ENCODE assay signal across 22 cellular contexts in the genomic region with DNA sequence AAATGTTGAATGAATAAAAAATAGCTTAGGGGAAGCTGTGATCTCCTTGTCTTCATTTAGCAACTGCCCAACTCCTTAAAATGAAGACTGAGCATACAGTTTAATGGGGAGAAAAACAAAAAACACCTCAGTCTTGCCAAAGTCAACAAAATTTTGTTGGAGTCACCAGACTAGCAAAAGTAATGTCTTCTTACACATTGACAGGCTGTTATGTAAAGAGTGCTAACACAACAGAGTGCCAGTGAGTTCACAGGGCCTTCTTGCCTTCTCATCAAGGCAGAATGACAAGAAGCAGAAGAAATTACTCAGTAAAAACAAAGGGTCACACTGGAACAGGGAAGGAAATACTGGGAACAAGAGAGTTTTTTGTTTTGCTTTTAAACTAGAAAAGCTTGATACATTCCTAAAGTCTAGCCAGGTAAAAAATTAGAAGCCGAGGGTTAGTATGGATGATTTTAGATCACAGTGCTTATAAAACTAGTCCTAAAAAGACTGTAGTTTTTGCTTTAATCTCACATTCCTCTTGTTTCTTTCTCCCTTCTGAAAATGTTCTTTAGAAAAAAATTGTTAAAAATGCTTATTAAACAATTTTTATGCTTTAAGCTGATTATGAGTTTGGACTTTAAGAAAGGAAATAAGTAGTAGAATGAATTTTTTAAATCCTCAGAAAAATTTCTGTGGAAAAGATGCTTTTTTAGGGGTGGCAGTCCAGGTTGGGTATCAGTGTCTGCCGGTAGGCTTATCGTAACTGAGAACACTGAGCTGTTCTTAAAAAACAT. TPM values are rescaled to one million over a fixed set of nuclear protein-coding genes. Genes with fewer than 3 reads are reported as not detected.
DNase-seq lines count a peak whose midpoint lies in the region; ATAC-seq, FAIRE-seq and TF ChIP-seq lines count a peak whose summit lies in the region.
"Had no signal": no experiment of that assay in that cellular context is flagged by ENCODE, and none has a peak within 500 bp of the region (broad histone marks: within the 10 kb centered on the region; RNA-seq: fewer than 3 reads in every experiment).

No MANE protein-coding gene starts in this region.

- H4K91ac ChIP-seq in IMR-90 (ENCODE audit: insufficient read depth, low read depth, low read length) = no peak overlapping the region

- H3K14ac ChIP-seq in IMR-90 (replicated peaks; ENCODE audit: low read depth, low read length) = no peak overlapping the region

- H2BK15ac ChIP-seq in IMR-90 (ENCODE audit: low read depth, low read length) = no peak overlapping the region

- in situ Hi-C loops in IMR-90 (cut with MboI; ENCODE audit: low sequenced_read_pairs) = no loop called here

- H3K4me1 Mint-ChIP-seq in progenitor cell of endocrine pancreas (ENCODE audit: low read depth) = peaks cover 61% of the 10 kb centered on the region
- no peaks in the 10 kb centered on the region for H3K4me1 Mint-ChIP-seq in natural killer cell
- H3K4me1 Mint-ChIP-seq: CD8-positive, alpha-beta memory T cell had no signal

- peak overlapping the region; percentile 77 for H3K27ac Mint-ChIP-seq in progenitor cell of endocrine pancreas
- H3K27ac Mint-ChIP-seq in natural killer cell = no peak overlapping the region
- H3K27ac Mint-ChIP-seq: CD8-positive, alpha-beta memory T cell had no signal

- CTCF ChIA-PET in IMR-90 (lab: Yijun Ruan, JAX) = no interaction called here

- TF ChIP-seq RAD21 in IMR-90 (IDR thresholded peaks at IDR 0.05; ENCODE audit: low read length) = no peak

- H3K4me1 ChIP-seq in IMR-90 (ENCODE audit: control insufficient read depth, insufficient read depth, low read length) = no peaks in the 10 kb centered on the region
- peaks cover 0 to 5% of the 10 kb centered on the region in 2 donors for H3K4me1 ChIP-seq in kidney (ENCODE audit: control insufficient read depth in 1 of 2, insufficient read depth in 1 of 2, low read depth in 1 of 2, low read length in 2 of 2)
- no peaks in the 10 kb centered on the region for H3K4me1 ChIP-seq in small intestine (ENCODE audit: control insufficient read depth in 2 of 2, insufficient read depth in 1 of 2, low read depth in 1 of 2, low read length in 1 of 2)

- no peak overlapping the region for H3K9ac ChIP-seq in IMR-90 (ENCODE audit: low read depth, low read length)
- no peak overlapping the region for H3K9ac ChIP-seq in kidney (ENCODE audit: low read length in 2 of 2)

- H2AFZ ChIP-seq in IMR-90 (replicated peaks; ENCODE audit: low read length, poor library complexity) = no peak overlapping the region
- H2AFZ ChIP-seq: PC-9 had no signal

- dilution Hi-C loops in IMR-90 (cut with HindIII; ENCODE audit: low sequenced_read_pairs, unreplicated experiment) = no loop called here

- no CpG with 5 or more reads among the region's 3 CpGs for WGBS in IMR-90 (ENCODE audit: extremely low coverage in 2 of 2, insufficient read length in 1 of 2), 2 experiments
- WGBS in small intestine, 3 donors = 92 to 95% (median 94%) methylated on average over 3 of the region's 3 CpGs

- H3K4me3 ChIP-seq in IMR-90 (ENCODE audit: insufficient read depth, low read depth, low read length) (no peak overlapping the region), kidney (ENCODE audit: low read length in 2 of 2) (no peak overlapping the region), small intestine (ENCODE audit: low read depth in 1 of 2, low read length in 2 of 2) (no peak overlapping the region)
- H3K4me3 ChIP-seq: PC-9 had no signal

- no peak for ATAC-seq in IMR-90 (ENCODE audit: low read depth)
- no peak for ATAC-seq in natural killer cell
- no peak for ATAC-seq in GM18517 (IDR thresholded peaks at IDR 0.05; ENCODE audit: unreplicated experiment)

- no peak overlapping the region for H3K18ac ChIP-seq in IMR-90 (ENCODE audit: low read depth, low read length)

- TF ChIP-seq CTCF in IMR-90 (conservative IDR thresholded peaks at IDR 0.05; ENCODE audit: low read depth, low read length) (no peak), kidney (IDR thresholded peaks at IDR 0.05; ENCODE audit: borderline replicate concordance, extremely low read depth, insufficient read depth) (no peak), progenitor cell of endocrine pancreas (IDR thresholded peaks at IDR 0.05; ENCODE audit: unreplicated experiment) (no peak), natural killer cell (IDR thresholded peaks at IDR 0.05) (no peak)

- H3K9me1 ChIP-seq in IMR-90 (ENCODE audit: insufficient read depth, low read length) = no peaks in the 10 kb centered on the region

- H3K27me3 Mint-ChIP-seq in progenitor cell of endocrine pancreas (no peaks in the 10 kb centered on the region), natural killer cell (ENCODE audit: low read depth in 2 of 2) (peaks cover 10 to 19% of the 10 kb centered on the region in 2 donors)

- no peak overlapping the region for H3K56ac ChIP-seq in IMR-90 (ENCODE audit: extremely low read depth, insufficient read depth, low read length)

- no peak overlapping the region for H2AK9ac ChIP-seq in IMR-90 (replicated peaks; ENCODE audit: low read depth, low read length, poor library complexity)

- H2AK5ac ChIP-seq in IMR-90 (ENCODE audit: low read depth, low read length) = no peak overlapping the region

- no peaks in the 10 kb centered on the region for H3K79me1 ChIP-seq in IMR-90 (ENCODE audit: low read depth in 1 of 2, low read length in 2 of 2)

- H3K9me3 Mint-ChIP-seq in progenitor cell of endocrine pancreas (ENCODE audit: low read depth) = no peaks in the 10 kb centered on the region
- H3K9me3 Mint-ChIP-seq in natural killer cell = no peaks in the 10 kb centered on the region

- no peak overlapping the region for H2BK120ac ChIP-seq in IMR-90 (ENCODE audit: low read depth, low read length)

- intact Hi-C loops in IMR-90 (cut with micrococcal nuclease) (no loop called here), kidney (cut with DNase I) (no loop called here), natural killer cell (cut with micrococcal nuclease) (no loop called here)

- H3K27me3 ChIP-seq in IMR-90 (ENCODE audit: control insufficient read depth, insufficient read depth, low read length) (no peaks in the 10 kb centered on the region), small intestine (ENCODE audit: control insufficient read depth in 2 of 2, insufficient read depth in 2 of 2, low read length in 2 of 2) (no peaks in the 10 kb centered on the region)

- H3K4me3 Mint-ChIP-seq in progenitor cell of endocrine pancreas (ENCODE audit: low read depth) = no peak overlapping the region
- H3K4me3 Mint-ChIP-seq in natural killer cell = no peak overlapping the region
- H3K4me3 Mint-ChIP-seq: CD8-positive, alpha-beta memory T cell had no signal

- no peak overlapping the region for H4K8ac ChIP-seq in IMR-90 (ENCODE audit: low read depth in 2 of 2, low read length in 2 of 2)

- H3K36me3 ChIP-seq in IMR-90 (ENCODE audit: control insufficient read depth, insufficient read depth, low read length) = no peaks in the 10 kb centered on the region
- no peaks in the 10 kb centered on the region for H3K36me3 ChIP-seq in kidney (ENCODE audit: control insufficient read depth in 1 of 2, insufficient read depth in 2 of 2, low read length in 2 of 2)
- no peaks in the 10 kb centered on the region for H3K36me3 ChIP-seq in small intestine (ENCODE audit: control insufficient read depth in 2 of 2, insufficient read depth in 2 of 2, low read length in 2 of 2)

- H2BK20ac ChIP-seq in IMR-90 (ENCODE audit: low read depth, low read length) = no peak overlapping the region

- H3K27ac ChIP-seq in IMR-90 (ENCODE audit: insufficient read depth, low read length) (no peak overlapping the region), kidney (ENCODE audit: low read depth in 2 of 2, low read length in 2 of 2) (no peak overlapping the region), small intestine (ENCODE audit: low read depth in 1 of 2, low read length in 1 of 2) (no peak overlapping the region)
- H3K27ac ChIP-seq: PC-9, RWPE1 had no signal

- FAIRE-seq in kidney (lab: Jason Lieb, UNC) = peak; percentile 42
- FAIRE-seq in small intestine (lab: Jason Lieb, UNC) = no peak

- no peak for DNase-seq in IMR-90
- peak; percentile 28 for DNase-seq in NCI-H69 (lab: John Stamatoyannopoulos, UW)
- no peak for DNase-seq in kidney
- no peak for DNase-seq in progenitor cell of endocrine pancreas (ENCODE audit: low spot score, unreplicated experiment)
- no peak for DNase-seq in natural killer cell
- DNase-seq in small intestine = no peak
- DNase-seq in T-helper 9 cell = no peak
- DNase-seq: ACHN; C1 segment of cervical spinal cord; CD8-positive, alpha-beta memory T cell; DND-41; HCEC 1CT; MV-4-11; NCI-H187; NCI-H2107; NCI-H2227 treated with DMSO at 0.1 percent for 48 hours; NCI-H510A treated with DMSO at 0.1 percent for 48 hours; PC-9; SIG-M5 had no signal

- no peak overlapping the region for H4K5ac ChIP-seq in IMR-90 (ENCODE audit: low read depth, low read length)

- no peak overlapping the region for H2BK5ac ChIP-seq in IMR-90 (ENCODE audit: low read depth, low read length, poor library complexity, severe bottlenecking)

- H3K23ac ChIP-seq in IMR-90 (ENCODE audit: low read depth, low read length) = no peak overlapping the region

- POLR2A ChIA-PET in IMR-90 (lab: Charles Lee; ENCODE audit: unreplicated experiment) = interaction anchor here (0.6 kb wide), 1 partner anchor 81 kb away, joined by 4 read pairs; no protein-coding TSS in a partner anchor

- H3K36me3 Mint-ChIP-seq in progenitor cell of endocrine pancreas (ENCODE audit: insufficient read depth) (no peaks in the 10 kb centered on the region), natural killer cell (peaks cover 5% of the 10 kb centered on the region)
- H3K36me3 Mint-ChIP-seq: CD8-positive, alpha-beta memory T cell had no signal

- H3K4ac ChIP-seq in IMR-90 (ENCODE audit: low read depth, low read length) = no peak overlapping the region

- no TSS peak for BruUV-seq in IMR-90 (replicated peaks; lab: Mats Ljungman, UMichigan)

- H3K4me2 ChIP-seq in IMR-90 (ENCODE audit: low read depth, low read length) = no peak overlapping the region
- H3K4me2 ChIP-seq: PC-9 had no signal

- no peaks in the 10 kb centered on the region for H4K20me1 ChIP-seq in IMR-90 (ENCODE audit: insufficient read depth, low read length)

- no peaks in the 10 kb centered on the region for H3K9me3 ChIP-seq in IMR-90 (ENCODE audit: control insufficient read depth, insufficient read depth, low read length)
- no peaks in the 10 kb centered on the region for H3K9me3 ChIP-seq in kidney (ENCODE audit: control insufficient read depth in 1 of 2, low read length in 2 of 2)
- H3K9me3 ChIP-seq in small intestine (ENCODE audit: control insufficient read depth, low read depth) = no peaks in the 10 kb centered on the region

- no peak for TF ChIP-seq POLR2A in IMR-90 (IDR thresholded peaks at IDR 0.05; ENCODE audit: low read depth, low read length)

TF ChIP-seq in IMR-90, 13 proteins besides CTCF, POLR2A, EP300 and RAD21 (continues in another document):
- TF ChIP-seq MAFK (IDR thresholded peaks at IDR 0.05; ENCODE audit: low read depth, low read length) = peak; percentile 37

RNA-seq across cellular contexts. Expression of gene FRAS1, which starts 38.7 kb away (rescaled TPM):
- total RNA-seq in IMR-90 (2012; rRNA removed) = under 0.01 TPM in 2 replicates
- polyA plus RNA-seq in IMR-90 (2012; rRNA removed) = 0.01 and 0.03 TPM in 2 replicates
- polyA plus RNA-seq in IMR-90 (2012; cell fraction: cytosol; rRNA removed) = 0.03 TPM in 1 of 2 replicates, not detected in the other
- 0.02 and 0.03 TPM in 2 replicates for polyA plus RNA-seq in IMR-90 (2012; cell fraction: nucleus; rRNA removed; ENCODE audit: low replicate concordance)
- total RNA-seq in kidney = 31.5 TPM
- 6.5 TPM for polyA plus RNA-seq in kidney (ENCODE audit: insufficient read depth, low read depth, low replicate concordance)
- 163 and 166 TPM in 2 replicates for total RNA-seq in progenitor cell of endocrine pancreas
- under 1 TPM in 2 of 3 donors, not detected in 1; 0.15 to 0.31 TPM for total RNA-seq in natural killer cell
- polyA plus RNA-seq in small intestine = under 1 TPM in 1 of 3 donors, not detected in 2; 0.16 TPM
- total RNA-seq: CD8-positive, alpha-beta memory T cell; G401 had no signal
- polyA plus RNA-seq: CD8-positive, alpha-beta memory T cell had no signal

Comparison
In these comparisons a context has a peak if more than half of its experiments do, and no peak if none do; other contexts are left out.
1. RNA of gene FRAS1, which starts 38.7 kb away (total RNA-seq): 163 to 166 TPM in progenitor cell of endocrine pancreas and 31.5 TPM in kidney (single experiment); 0.15 to 0.31 TPM in natural killer cell and under 0.01 TPM in IMR-90; every median in the first group is over 10 times any median in the second.